1 cellular context compared by ENCODE assay signal in the genomic region with DNA sequence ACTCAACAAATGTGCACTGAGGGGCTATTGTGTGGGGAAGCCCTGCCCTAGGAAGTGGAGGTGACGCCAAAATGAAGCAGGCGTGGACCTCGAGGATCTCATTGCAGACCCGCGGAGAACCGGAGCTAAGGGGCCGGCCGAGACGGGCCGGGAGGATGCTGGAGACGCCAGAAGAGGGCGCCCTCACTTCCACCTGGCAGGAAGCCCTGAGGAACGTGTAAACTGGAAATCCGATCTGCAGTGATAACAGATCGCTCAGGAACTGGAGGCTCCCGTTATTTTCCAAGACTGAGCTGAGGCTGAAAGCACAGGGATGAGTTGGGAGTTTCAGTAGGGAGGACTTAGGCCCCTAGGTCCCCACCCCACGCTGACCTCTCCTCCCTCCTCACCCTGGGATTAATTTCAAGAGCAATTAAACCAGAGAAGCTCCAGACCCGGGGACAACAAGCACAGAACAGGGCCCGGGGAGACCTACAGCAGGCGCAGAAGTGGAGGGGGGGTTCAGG.
TF ChIP-seq lines count a peak whose summit lies in the region.

No MANE protein-coding gene starts in this region.

TF ChIP-seq in SK-N-SH, 30 proteins besides CTCF, POLR2A, EP300 and RAD21 (continued from another document):
- TF ChIP-seq USF2 (IDR thresholded peaks at IDR 0.05; ENCODE audit: borderline replicate concordance, low read depth, low read length) (no peak), SMC3 (IDR thresholded peaks at IDR 0.05; ENCODE audit: low read depth, low read length) (peak; percentile 82), FOSL2 (IDR thresholded peaks at IDR 0.05; ENCODE audit: borderline replicate concordance, low read depth) (peak; percentile 26; the same call in 1 of the 2 replicates), FOXM1 (IDR thresholded peaks at IDR 0.05; ENCODE audit: low read depth) (peak; percentile 65; the same call in 1 of the 2 replicates), PBX3 (IDR thresholded peaks at IDR 0.05) (0 out of 2 replicates have a peak, but pooled peaks have one; percentile 46), NRF1 (IDR thresholded peaks at IDR 0.05; ENCODE audit: low read depth, low read length) (no peak), YY1 (IDR thresholded peaks at IDR 0.05; ENCODE audit: low read depth) (no peak), TEAD4 (IDR thresholded peaks at IDR 0.05; ENCODE audit: borderline replicate concordance, insufficient read depth) (no peak), EZH2phosphoT487 (IDR thresholded peaks at IDR 0.05; ENCODE audit: borderline replicate concordance, low read depth) (no peak), TCF12 (IDR thresholded peaks at IDR 0.05) (peak; percentile 59; the same call in 1 of the 2 replicates)
- TF ChIP-seq, protein P1, sequence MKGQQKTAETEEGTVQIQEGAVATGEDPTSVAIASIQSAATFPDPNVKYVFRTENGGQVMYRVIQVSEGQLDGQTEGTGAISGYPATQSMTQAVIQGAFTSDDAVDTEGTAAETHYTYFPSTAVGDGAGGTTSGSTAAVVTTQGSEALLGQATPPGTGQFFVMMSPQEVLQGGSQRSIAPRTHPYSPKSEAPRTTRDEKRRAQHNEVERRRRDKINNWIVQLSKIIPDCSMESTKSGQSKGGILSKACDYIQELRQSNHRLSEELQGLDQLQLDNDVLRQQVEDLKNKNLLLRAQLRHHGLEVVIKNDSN (IDR thresholded peaks at IDR 0.05; ENCODE audit: borderline replicate concordance, low read depth), result no peak
- TF ChIP-seq, protein P2, sequence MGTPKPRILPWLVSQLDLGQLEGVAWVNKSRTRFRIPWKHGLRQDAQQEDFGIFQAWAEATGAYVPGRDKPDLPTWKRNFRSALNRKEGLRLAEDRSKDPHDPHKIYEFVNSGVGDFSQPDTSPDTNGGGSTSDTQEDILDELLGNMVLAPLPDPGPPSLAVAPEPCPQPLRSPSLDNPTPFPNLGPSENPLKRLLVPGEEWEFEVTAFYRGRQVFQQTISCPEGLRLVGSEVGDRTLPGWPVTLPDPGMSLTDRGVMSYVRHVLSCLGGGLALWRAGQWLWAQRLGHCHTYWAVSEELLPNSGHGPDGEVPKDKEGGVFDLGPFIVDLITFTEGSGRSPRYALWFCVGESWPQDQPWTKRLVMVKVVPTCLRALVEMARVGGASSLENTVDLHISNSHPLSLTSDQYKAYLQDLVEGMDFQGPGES (IDR thresholded peaks at IDR 0.05; ENCODE audit: low read depth, low read length), result no peak
TF ChIP-seq in SK-N-SH: peak in this region for 13.
